In the genomic region with DNA sequence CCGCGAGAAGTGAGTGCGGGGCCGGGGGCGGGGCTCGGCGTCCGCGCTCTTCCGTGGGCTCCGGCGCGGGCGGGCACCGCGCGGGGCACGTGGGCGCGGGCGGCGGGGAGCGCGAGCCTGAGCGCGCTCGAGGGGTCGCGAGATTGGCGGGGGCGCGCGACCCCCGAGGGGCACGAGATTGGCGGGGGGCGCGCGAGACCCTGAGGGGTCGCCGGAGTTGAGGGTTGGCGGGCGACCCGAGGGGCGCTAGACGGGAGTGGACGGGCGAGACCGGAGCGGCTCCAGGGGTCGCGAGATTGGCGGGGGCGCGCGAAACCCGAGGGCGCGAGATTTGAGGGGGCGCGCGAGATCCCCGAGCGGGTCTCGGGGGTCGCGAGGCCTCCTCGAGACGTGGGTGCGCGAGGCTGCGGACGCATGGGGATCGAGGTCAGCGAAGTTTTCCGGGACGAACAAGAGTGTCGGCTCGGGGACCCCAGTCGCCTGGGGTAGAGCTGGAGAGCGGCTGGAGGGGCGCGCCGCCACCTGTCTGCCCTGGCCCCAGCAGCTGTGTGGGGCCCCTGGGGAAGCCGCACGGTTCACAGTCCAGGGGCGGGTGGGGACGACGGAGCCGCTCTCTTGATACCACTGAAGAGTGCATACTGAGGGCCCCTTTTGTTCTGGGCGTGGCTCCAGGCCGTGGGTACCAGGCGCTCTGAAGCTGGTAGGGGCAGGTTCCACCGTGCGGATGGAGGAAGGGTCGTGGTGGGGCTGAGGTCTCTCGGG, we compare ENCODE assay signal across 9 cellular contexts. TPM values are rescaled to one million over a fixed set of nuclear protein-coding genes. Genes with fewer than 3 reads are reported as not detected.
DNase-seq lines count a peak whose midpoint lies in the region; ATAC-seq, FAIRE-seq and TF ChIP-seq lines count a peak whose summit lies in the region.
"Had no signal": no experiment of that assay in that cellular context is flagged by ENCODE, and none has a peak within 500 bp of the region (broad histone marks: within the 10 kb centered on the region; RNA-seq: fewer than 3 reads in every experiment).

No MANE protein-coding gene starts in this region.

- peak overlapping the region; percentile 29 to 64 for H3K4me3 ChIP-seq in CD4-positive, alpha-beta memory T cell (ENCODE audit: low read length in 2 of 2)
- H3K4me3 ChIP-seq in ectodermal cell (ENCODE audit: insufficient read depth, low read depth, low read length): peak overlapping the region; percentile 60

- peaks cover 2 to 5% of the 10 kb centered on the region in 2 donors for H3K27me3 Mint-ChIP-seq in CD4-positive, alpha-beta memory T cell
- peaks cover 4% of the 10 kb centered on the region for H3K27me3 Mint-ChIP-seq in HFFc6 (ENCODE audit: insufficient read depth)
- H3K27me3 Mint-ChIP-seq in natural killer cell (ENCODE audit: low read depth in 2 of 2): no peaks in the 10 kb centered on the region

- peaks cover 87% of the 10 kb centered on the region for H3K4me1 ChIP-seq in CD4-positive, alpha-beta memory T cell (ENCODE audit: insufficient read depth, low read length)
- H3K4me1 ChIP-seq in ectodermal cell (ENCODE audit: control insufficient read depth, insufficient read depth, low read length): peaks cover 37% of the 10 kb centered on the region

- intact Hi-C loops in CD4-positive, alpha-beta memory T cell (cut with micrococcal nuclease): loop anchor here (1.0 to 10.0 kb wide), 5 partner anchors 9 to 415 kb away; partner anchors contain the start of genes ARRDC2 and MAST3
- intact Hi-C loops in natural killer cell (cut with micrococcal nuclease): loop anchor here (5.0 kb wide), 3 partner anchors 43 to 228 kb away; partner anchors contain the start of gene MPV17L2

- peaks cover 0 to 12% of the 10 kb centered on the region in 2 donors for H3K36me3 Mint-ChIP-seq in CD4-positive, alpha-beta memory T cell
- H3K36me3 Mint-ChIP-seq in HFFc6 (ENCODE audit: low read depth): no peaks in the 10 kb centered on the region
- no peaks in the 10 kb centered on the region for H3K36me3 Mint-ChIP-seq in natural killer cell

- H3K27ac ChIP-seq in CD4-positive, alpha-beta memory T cell (ENCODE audit: low read depth, low read length): peak overlapping the region; percentile 70
- H3K27ac ChIP-seq in ectodermal cell (ENCODE audit: insufficient read depth, low read depth, low read length, poor library complexity, severe bottlenecking): no peak overlapping the region

- peaks cover 0 to 5% (median 0%) of the 10 kb centered on the region in 8 donors for H3K9me3 Mint-ChIP-seq in CD4-positive, alpha-beta memory T cell
- H3K9me3 Mint-ChIP-seq in HFFc6: no peaks in the 10 kb centered on the region
- H3K9me3 Mint-ChIP-seq in natural killer cell: no peaks in the 10 kb centered on the region

- H3K9me3 ChIP-seq in CD4-positive, alpha-beta memory T cell (ENCODE audit: control insufficient read depth in 1 of 2, low read length in 2 of 2): no peaks in the 10 kb centered on the region
- no peaks in the 10 kb centered on the region for H3K9me3 ChIP-seq in ectodermal cell (ENCODE audit: control insufficient read depth, low read length)

- no peak for FAIRE-seq in H54 (lab: Jason Lieb, UNC)

- POLR2A ChIA-PET in CD4-positive, alpha-beta memory T cell (lab: Charles Lee; ENCODE audit: partially characterized antibody): interaction anchor here (0.5 to 13.3 kb wide), 14 partner anchors 9 to 561 kb away, joined by 3 to 238 read pairs (median 4); partner anchors contain the start of genes ARRDC2, COPE, DDX49 and ISYNA1

- peak overlapping the region; percentile 96 to 98 (median 97) for H3K27ac Mint-ChIP-seq in CD4-positive, alpha-beta memory T cell
- peak overlapping the region; percentile 80 for H3K27ac Mint-ChIP-seq in HFFc6
- peak overlapping the region; percentile 86 to 97 for H3K27ac Mint-ChIP-seq in natural killer cell

- peaks cover 59 to 90% (median 74%) of the 10 kb centered on the region in 4 donors for H3K4me1 Mint-ChIP-seq in CD4-positive, alpha-beta memory T cell
- H3K4me1 Mint-ChIP-seq in HFFc6 (ENCODE audit: low read depth) (peaks cover 73% of the 10 kb centered on the region), natural killer cell (peaks cover 66 to 89% of the 10 kb centered on the region in 2 donors)

- no peaks in the 10 kb centered on the region for H3K36me3 ChIP-seq in CD4-positive, alpha-beta memory T cell (ENCODE audit: insufficient read depth, low read length)
- H3K36me3 ChIP-seq in ectodermal cell (ENCODE audit: control insufficient read depth, insufficient read depth, low read length): no peaks in the 10 kb centered on the region

- ATAC-seq in natural killer cell (peak; percentile 20 to 48 (median 27)), HG02588 (IDR thresholded peaks at IDR 0.05; ENCODE audit: unreplicated experiment) (no peak), GM21423 (IDR thresholded peaks at IDR 0.05; ENCODE audit: unreplicated experiment) (no peak)

- CTCF ChIA-PET in CD4-positive, alpha-beta memory T cell (lab: Charles Lee; ENCODE audit: partially characterized antibody): interaction anchor here (0.8 to 5.0 kb wide), 9 partner anchors 10 to 228 kb away, joined by 3 to 29 read pairs (median 4); partner anchors contain the start of gene JUND

- H3K27me3 ChIP-seq in CD4-positive, alpha-beta memory T cell (ENCODE audit: insufficient read depth, low read length): no peaks in the 10 kb centered on the region
- H3K27me3 ChIP-seq in ectodermal cell (ENCODE audit: control insufficient read depth, insufficient read depth, low read length, poor library complexity, severe bottlenecking): peaks cover 26% of the 10 kb centered on the region

- TF ChIP-seq CTCF in HFFc6 (IDR thresholded peaks at IDR 0.05) (no peak; the same call in 1 of the 2 replicates), natural killer cell (IDR thresholded peaks at IDR 0.05) (peak; percentile 2)

- peak overlapping the region; percentile 92 to 96 (median 94) for H3K4me3 Mint-ChIP-seq in CD4-positive, alpha-beta memory T cell
- H3K4me3 Mint-ChIP-seq in HFFc6: peak overlapping the region; percentile 96
- peak overlapping the region; percentile 91 for H3K4me3 Mint-ChIP-seq in natural killer cell

- no peak for TF ChIP-seq POLR2A in H54 (IDR thresholded peaks at IDR 0.05; ENCODE audit: low read depth, low read length)

- whole genome bisulfite sequencing in ectodermal cell, 2 experiments: 3% methylated on average over 97 of the region's 97 CpGs

- peak; percentile 46 to 73 (median 55) for DNase-seq in CD4-positive, alpha-beta memory T cell
- DNase-seq in HFFc6 (no peak), T-helper 2 cell (peak in 3 of 5 experiments; percentile 38 to 69 (median 38)), natural killer cell (no peak), H54 (ENCODE audit: insufficient read length, low spot score) (no peak)

RNA-seq across cellular contexts. Expression of gene SSBP4, which starts 0.7 kb away (rescaled TPM):
- total RNA-seq in CD4-positive, alpha-beta memory T cell: 10 to 100 TPM; 71.3 to 73.4 TPM
- polyA plus RNA-seq in CD4-positive, alpha-beta memory T cell: 100 to 1,000 TPM in 1 of 2 donors, 10 to 100 TPM in 1; 81.5 to 108 TPM
- total RNA-seq in HFFc6 (2021; fragmentation: NEBNext Ultra II Directional; extraction: Animal tissue kit (Norgen Biotek cat#: 25700)): 10 to 100 TPM; 76.4 to 84.3 (median 80.4) TPM
- polyA plus RNA-seq in ectodermal cell (2013, experiment 1 of 4): 72.3 TPM
- polyA plus RNA-seq in ectodermal cell (2013, experiment 2 of 4): 58.6 TPM
- polyA plus RNA-seq in ectodermal cell (2013, experiment 3 of 4): 62.9 TPM
- 70.4 TPM for polyA plus RNA-seq in ectodermal cell (2013, experiment 4 of 4)
- total RNA-seq in natural killer cell: 100 to 1,000 TPM; 137 to 169 (median 158) TPM

RNA-seq across cellular contexts. Expression of gene ISYNA1, which starts 18.1 kb away (rescaled TPM):
- total RNA-seq in CD4-positive, alpha-beta memory T cell: 10 to 100 TPM; 37.1 to 43.2 TPM
- 10 to 100 TPM; 27.5 to 36.3 TPM for polyA plus RNA-seq in CD4-positive, alpha-beta memory T cell
- total RNA-seq in HFFc6 (2021; fragmentation: NEBNext Ultra II Directional; extraction: Animal tissue kit (Norgen Biotek cat#: 25700)): 1 to 10 TPM; 2.3 to 3.7 (median 3.2) TPM
- 362 TPM for polyA plus RNA-seq in ectodermal cell (2013, experiment 1 of 4)
- polyA plus RNA-seq in ectodermal cell (2013, experiment 2 of 4): 333 TPM
- 287 TPM for polyA plus RNA-seq in ectodermal cell (2013, experiment 3 of 4)
- polyA plus RNA-seq in ectodermal cell (2013, experiment 4 of 4): 316 TPM
- 10 to 100 TPM; 39.7 to 53.6 (median 40.1) TPM for total RNA-seq in natural killer cell

RNA-seq across cellular contexts. Expression of gene LRRC25, which starts 22.5 kb away (rescaled TPM):
- total RNA-seq in CD4-positive, alpha-beta memory T cell: under 1 TPM; 0.73 to 0.91 TPM
- under 1 TPM in 1 of 2 donors, not detected in 1; 0.07 TPM for polyA plus RNA-seq in CD4-positive, alpha-beta memory T cell
- not detected for total RNA-seq in HFFc6 (2021; fragmentation: NEBNext Ultra II Directional; extraction: Animal tissue kit (Norgen Biotek cat#: 25700))
- polyA plus RNA-seq in ectodermal cell (2013, experiment 1 of 4): not detected
- not detected for polyA plus RNA-seq in ectodermal cell (2013, experiment 2 of 4)
- not detected for polyA plus RNA-seq in ectodermal cell (2013, experiment 3 of 4)
- polyA plus RNA-seq in ectodermal cell (2013, experiment 4 of 4): not detected
- 10 to 100 TPM in 2 of 3 donors, 1 to 10 TPM in 1; 3.9 to 28.2 (median 12.0) TPM for total RNA-seq in natural killer cell
- total RNA-seq: RPMI7951 had no signal

RNA-seq across cellular contexts. Expression of gene GDF15, which starts 33.9 kb away (rescaled TPM):
- 1 to 10 TPM; 1.2 TPM for total RNA-seq in CD4-positive, alpha-beta memory T cell
- polyA plus RNA-seq in CD4-positive, alpha-beta memory T cell: not detected
- 10 to 100 TPM; 21.3 to 36.9 (median 24.9) TPM for total RNA-seq in HFFc6 (2021; fragmentation: NEBNext Ultra II Directional; extraction: Animal tissue kit (Norgen Biotek cat#: 25700))
- polyA plus RNA-seq in ectodermal cell (2013, experiment 1 of 4): 1.3 TPM
- polyA plus RNA-seq in ectodermal cell (2013, experiment 2 of 4): 0.78 TPM
- 1.0 TPM for polyA plus RNA-seq in ectodermal cell (2013, experiment 3 of 4)
- polyA plus RNA-seq in ectodermal cell (2013, experiment 4 of 4): 0.77 TPM
- 1 to 10 TPM in 1 of 3 donors, under 1 TPM in 1, not detected in 1; 0.85 to 1.5 TPM for total RNA-seq in natural killer cell

Comparison
In these comparisons a context has a peak if more than half of its experiments do, and no peak if none do; other contexts are left out.
1. DNase-seq: peak in CD4-positive, alpha-beta memory T cell (5 of 5) and T-helper 2 cell (3 of 5); none in HFFc6 (single experiment), natural killer cell (single experiment) and H54 (single experiment).
2. ATAC-seq: peak in natural killer cell (3 of 3); none in HG02588 (single experiment) and GM21423 (single experiment).
3. RNA of gene ISYNA1, which starts 18.1 kb away (total RNA-seq): 37.1 to 43.2 TPM in CD4-positive, alpha-beta memory T cell and 39.7 to 53.6 TPM in natural killer cell; 2.3 to 3.7 TPM in HFFc6; every median in the first group is over 4 times any median in the second.
4. Peak in every context shown above with its lines, with median percentiles within 50 percentile points of each other: H3K27ac Mint-ChIP-seq and H3K4me3 Mint-ChIP-seq.